ENCODE assay signal across 8 cellular contexts in genomic region chr5:59038169-59039002, GRCh38.
DNase-seq lines count a peak whose midpoint lies in the region; ATAC-seq and TF ChIP-seq lines count a peak whose summit lies in the region.

No MANE protein-coding gene starts in this region.

- CTCF ChIA-PET in AG04449 (lab: Yijun Ruan, JAX), result interaction anchor here (1.0 to 1.5 kb wide), 3 partner anchors 30 to 136 kb away, joined by 3 to 12 read pairs (median 5); no protein-coding TSS in a partner anchor

- intact Hi-C loops in heart left ventricle (cut with DNase I), result loop anchor here in 9 of 10 donors (1.0 to 10.0 kb wide), 12 partner anchors 86 to 326 kb away; no protein-coding TSS in a partner anchor
- intact Hi-C loops in gastrocnemius medialis (cut with DNase I; ENCODE audit: low total_unique reads), result loop anchor here (1.0 to 5.0 kb wide), 5 partner anchors 30 to 329 kb away; no protein-coding TSS in a partner anchor

- H3K27ac ChIP-seq in heart left ventricle, result peak overlapping the region; percentile 42 to 91 (median 78)
- H3K27ac ChIP-seq in gastrocnemius medialis, result peak overlapping the region; percentile 83 to 93 (median 91)

- peak; percentile 1 for ATAC-seq in GM21423 (IDR thresholded peaks at IDR 0.05; ENCODE audit: unreplicated experiment)
- peak; percentile 5 to 53 (median 16) for ATAC-seq in heart left ventricle
- ATAC-seq in gastrocnemius medialis, result peak in 1 of 2 donors; percentile 9

- H3K4me3 ChIP-seq in AG04449 (ENCODE audit: low read depth, low read length), result peak overlapping the region; percentile 81
- H3K4me3 ChIP-seq in heart left ventricle, result peak overlapping the region; percentile 48 to 92 (median 74)
- H3K4me3 ChIP-seq in gastrocnemius medialis, result peak overlapping the region; percentile 75 to 93 (median 79)

- H3K27me3 ChIP-seq in heart left ventricle (no peaks in the 10 kb centered on the region), gastrocnemius medialis (no peaks in the 10 kb centered on the region)

- in situ Hi-C loops in gastrocnemius medialis (cut with MboI; ENCODE audit: low sequenced_read_pairs in 4 of 4), result loop anchor here (10.0 to 25.0 kb wide), 2 partner anchors 136 to 324 kb away; no protein-coding TSS in a partner anchor

- TF ChIP-seq POLR2A in heart left ventricle (IDR thresholded peaks at IDR 0.05) (no peak), gastrocnemius medialis (IDR thresholded peaks at IDR 0.05) (peak in 1 of 2 donors; percentile 22)

- POLR2A ChIA-PET in AG04449 (lab: Yijun Ruan, JAX), result interaction anchor here (1.2 kb wide), 1 partner anchor 42 kb away, joined by 5 read pairs; no protein-coding TSS in a partner anchor

- H3K36me3 ChIP-seq in heart left ventricle (no peaks in the 10 kb centered on the region), gastrocnemius medialis (no peaks in the 10 kb centered on the region)

- TF ChIP-seq CTCF in AG04449 (IDR thresholded peaks at IDR 0.05; ENCODE audit: insufficient read depth, low read length, missing control alignments) (no peak), heart left ventricle (IDR thresholded peaks at IDR 0.05) (peak in 1 of 12 donors; percentile 32), gastrocnemius medialis (IDR thresholded peaks at IDR 0.05 in 4 of 5, conservative IDR thresholded peaks at IDR 0.05 in 1 of 5) (no peak)

- H3K9me3 ChIP-seq in heart left ventricle, result no peaks in the 10 kb centered on the region
- no peaks in the 10 kb centered on the region for H3K9me3 ChIP-seq in gastrocnemius medialis

- WGBS in heart left ventricle, 4 donors, result 24 to 30% (median 25%) methylated on average over 10 to 13 of the region's 13 CpGs

- peaks cover 0 to 67% (median 29%) of the 10 kb centered on the region in 12 donors for H3K4me1 ChIP-seq in heart left ventricle
- peaks cover 58 to 76% of the 10 kb centered on the region in 2 donors for H3K4me1 ChIP-seq in gastrocnemius medialis

- DNase-seq in AG04449 (ENCODE audit: low read depth, low spot score), result no peak
- DNase-seq in UCSD-AML1 (lab: John Stamatoyannopoulos, UW; ENCODE audit: unreplicated experiment), result peak; percentile 56
- peak in 3 of 5 donors; percentile 23 to 28 (median 24) for DNase-seq in heart left ventricle
- DNase-seq in gastrocnemius medialis, result peak in 1 of 2 donors; percentile 40
- DNase-seq in T1000 (lab: John Stamatoyannopoulos, UW), result no peak
- DNase-seq in activated CD4-positive, alpha-beta T cell treated with anti-CD3 and anti-CD28 coated beads, Interleukin-2, amount 50 U/mL, for 1 hour, result no peak
- no peak for DNase-seq in hippocampal formation (lab: John Stamatoyannopoulos, UW)

Comparison
In these comparisons a context has a peak if more than half of its experiments do, and no peak if none do; other contexts are left out.
1. DNase-seq: peak in UCSD-AML1 (single experiment) and heart left ventricle (3 of 5); none in AG04449 (single experiment), T1000 (single experiment), activated CD4-positive, alpha-beta T cell treated with anti-CD3 and anti-CD28 coated beads, Interleukin-2, amount 50 U/mL, for 1 hour (single experiment) and hippocampal formation (0 of 2).
2. Peak in every context shown above with its lines, with median percentiles within 50 percentile points of each other: H3K4me3 ChIP-seq.